27 cellular contexts compared by ENCODE assay signal in genomic region chr2:469521-469920, GRCh38.
"Had no signal": no experiment of that assay in that cellular context is flagged by ENCODE, and none has a peak within 500 bp of the region (broad histone marks: within the 10 kb centered on the region; RNA-seq: fewer than 3 reads in every experiment).

No MANE protein-coding gene starts in this region.

- ATAC-seq: effector memory CD8-positive, alpha-beta T cell; left lobe of liver; naive thymus-derived CD4-positive, alpha-beta T cell; pancreas; right cardiac atrium; stimulated activated naive B cell treated with anti-CD40 and anti-IgM and Interleukin-4, amounts not matched to agents 10 μg/mL and 1 μg/mL and 100 μg/mL, for 72 hours; upper lobe of right lung had no signal

- H3K4me3 Mint-ChIP-seq: effector memory CD8-positive, alpha-beta T cell; memory B cell; naive thymus-derived CD4-positive, alpha-beta T cell; stimulated activated naive CD8-positive, alpha-beta T cell treated with anti-CD3 and anti-CD28 coated beads, Interleukin-15, Interleukin-2, amounts not matched to agents 100 ng/mL and 50 ng/mL, for 24 hours had no signal

- DNase-seq: dermis blood vessel endothelial cell; effector memory CD8-positive, alpha-beta T cell; erythroblast; esophagus squamous epithelium; foreskin melanocyte; hypothalamus; immature natural killer cell; islet precursor cell; kidney glomerular epithelial cell; naive thymus-derived CD4-positive, alpha-beta T cell; pancreas; right cardiac atrium; sigmoid colon; stimulated activated CD4-positive, alpha-beta T cell treated with anti-CD3 and anti-CD28 coated beads, Interleukin-15, amount 100 ng/mL, for 24 hours; stimulated activated CD4-positive, alpha-beta T cell treated with anti-CD3 and anti-CD28 coated beads, Interleukin-2, amount 100 ng/mL, for 48 hours; stimulated activated naive B cell treated with anti-CD40 and anti-IgM and Interleukin-4, amounts not matched to agents 10 μg/mL and 1 μg/mL and 100 μg/mL, for 72 hours; transverse colon; upper lobe of right lung; uterus had no signal

- H3K9me3 ChIP-seq: esophagus squamous epithelium, neutrophil, pancreas, sigmoid colon, suprapubic skin, upper lobe of right lung, uterus had no signal

- H3K27ac Mint-ChIP-seq: effector memory CD8-positive, alpha-beta T cell; immature natural killer cell; memory B cell; naive thymus-derived CD4-positive, alpha-beta T cell; stimulated activated naive B cell treated with anti-CD40 and anti-IgM and Interleukin-4, amounts not matched to agents 10 μg/mL and 1 μg/mL and 100 μg/mL, for 72 hours; stimulated activated naive CD8-positive, alpha-beta T cell treated with anti-CD3 and anti-CD28 coated beads, Interleukin-15, Interleukin-2, amounts not matched to agents 100 ng/mL and 50 ng/mL, for 24 hours had no signal

- H3K27ac ChIP-seq: coronary artery, esophagus squamous epithelium, neutrophil, pancreas, sigmoid colon, suprapubic skin, transverse colon, upper lobe of right lung, uterus had no signal

- H3K36me3 ChIP-seq: esophagus squamous epithelium, neutrophil, pancreas, sigmoid colon, suprapubic skin, transverse colon, upper lobe of right lung, uterus had no signal

- FAIRE-seq: endometrium, pancreas had no signal

- H3K4me1 ChIP-seq: pancreas, upper lobe of right lung, uterus had no signal

- H3K4me3 ChIP-seq: coronary artery, esophagus squamous epithelium, lung, pancreas, sigmoid colon, suprapubic skin, transverse colon, upper lobe of right lung, uterus had no signal
